In the genomic region with DNA sequence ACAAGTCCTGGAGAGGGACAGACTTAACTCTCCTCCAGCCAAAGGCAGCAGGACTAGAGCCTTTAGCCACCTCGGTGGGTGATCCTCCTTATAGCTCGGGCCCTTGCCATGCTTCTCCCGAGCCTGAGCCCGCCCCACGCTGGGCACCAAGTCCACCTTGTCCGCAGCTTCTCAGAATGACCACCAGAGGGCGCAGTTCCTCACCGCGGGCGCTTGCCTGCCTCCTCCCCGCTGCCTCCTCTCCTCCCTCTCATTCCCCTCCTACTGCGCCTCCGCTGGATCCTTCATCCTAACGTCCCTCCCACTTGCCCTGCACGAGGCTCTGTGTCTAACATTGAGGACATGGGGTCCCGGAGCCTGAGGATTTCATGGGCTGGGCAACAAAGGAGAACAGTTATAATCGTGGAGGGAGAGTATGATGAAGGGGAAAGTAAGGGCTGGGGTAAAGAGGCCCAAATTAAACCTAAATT, we compare ENCODE assay signal across 8 cellular contexts. TPM values are rescaled to one million over a fixed set of nuclear protein-coding genes. Genes with fewer than 3 reads are reported as not detected.
A peak's percentile ranks its signal among the peaks of the same experiment; 100 is the strongest.
DNase-seq lines count a peak whose midpoint lies in the region; ATAC-seq and TF ChIP-seq lines count a peak whose summit lies in the region.

No MANE protein-coding gene starts in this region.

- H3K27me3 ChIP-seq in liver (ENCODE audit: control insufficient read depth in 4 of 4, insufficient read depth in 4 of 4, low read length in 3 of 4): no peaks in the 10 kb centered on the region

- H3K27me3 Mint-ChIP-seq in activated CD4-positive, alpha-beta T cell treated with anti-CD3 and anti-CD28 coated beads for 36 hours: peaks cover 9% of the 10 kb centered on the region

- H3K4me3 Mint-ChIP-seq in activated CD4-positive, alpha-beta T cell treated with anti-CD3 and anti-CD28 coated beads for 36 hours: no peak overlapping the region

- peak; percentile 92 to 96 for TF ChIP-seq RAD21 in liver (IDR thresholded peaks at IDR 0.05)

- no peak overlapping the region for H3K27ac Mint-ChIP-seq in activated CD4-positive, alpha-beta T cell treated with anti-CD3 and anti-CD28 coated beads for 36 hours

- peaks cover 0 to 6% (median 3%) of the 10 kb centered on the region in 4 donors for H3K4me1 ChIP-seq in liver (ENCODE audit: control insufficient read depth in 4 of 4, insufficient read depth in 4 of 4, low read length in 3 of 4)

- DNase-seq in CMK (ENCODE audit: low read depth) (peak; percentile 77), HEK293T (ENCODE audit: extremely low spot score) (peak; percentile 90), NCI-H510A (lab: John Stamatoyannopoulos, UW) (peak; percentile 49), coronary artery (ENCODE audit: low spot score) (peak; percentile 81)
- peak; percentile 82 for DNase-seq in activated CD4-positive, alpha-beta T cell treated with anti-CD3 and anti-CD28 coated beads for 36 hours
- DNase-seq in stimulated activated CD4-positive, alpha-beta T cell treated with anti-CD3 and anti-CD28 coated beads, Interleukin-4, amount 100 ng/mL, for 48 hours (ENCODE audit: low read depth in 2 of 2): peak; percentile 57

- no peaks in the 10 kb centered on the region for H3K9me3 Mint-ChIP-seq in activated CD4-positive, alpha-beta T cell treated with anti-CD3 and anti-CD28 coated beads for 36 hours (ENCODE audit: low read depth)

- POLR2A ChIA-PET in HEK293T (lab: Yijun Ruan, JAX): interaction anchor here (0.6 kb wide), 2 partner anchors 123 to 144 kb away, joined by 3 read pairs; no protein-coding TSS in a partner anchor
- POLR2A ChIA-PET in activated CD4-positive, alpha-beta T cell treated with anti-CD3 and anti-CD28 coated beads for 36 hours (lab: Charles Lee): interaction anchor here (0.6 kb wide), 1 partner anchor 236 kb away, joined by 3 read pairs; no protein-coding TSS in a partner anchor

- WGBS in liver: 4% methylated on average over 17 of the region's 17 CpGs

- H3K4me3 ChIP-seq in coronary artery: peak overlapping the region; percentile 43
- no peak overlapping the region for H3K4me3 ChIP-seq in liver (ENCODE audit: low read depth in 1 of 3, low read length in 3 of 3)

- ATAC-seq in activated CD4-positive, alpha-beta T cell treated with anti-CD3 and anti-CD28 coated beads for 36 hours: peak; percentile 96
- ATAC-seq in GM21825 (IDR thresholded peaks at IDR 0.05; ENCODE audit: unreplicated experiment): no peak

- CTCF ChIA-PET in HEK293T (lab: Yijun Ruan, JAX): interaction anchor here (0.7 to 1.5 kb wide), 7 partner anchors 8 to 295 kb away, joined by 3 to 5 read pairs (median 4); no protein-coding TSS in a partner anchor
- CTCF ChIA-PET in activated CD4-positive, alpha-beta T cell treated with anti-CD3 and anti-CD28 coated beads for 36 hours (lab: Charles Lee): interaction anchor here (0.6 to 2.6 kb wide), 33 partner anchors 8 to 943 kb away, joined by 3 to 8 read pairs (median 3); partner anchors contain the start of gene MAP6

- intact Hi-C loops in activated CD4-positive, alpha-beta T cell treated with anti-CD3 and anti-CD28 coated beads for 36 hours (cut with DNase I, micrococcal nuclease): loop anchor here in 1 of 2 experiments (1.0 to 5.0 kb wide), 2 partner anchors 161 to 612 kb away; no protein-coding TSS in a partner anchor

- H3K9ac ChIP-seq in liver (ENCODE audit: low read depth in 1 of 2, low read length in 2 of 2): no peak overlapping the region

- TF ChIP-seq CTCF in coronary artery (IDR thresholded peaks at IDR 0.05): peak; percentile 93
- TF ChIP-seq CTCF in liver (IDR thresholded peaks at IDR 0.05; ENCODE audit: low read depth, low read length, missing input control): peak; percentile 91

- no peaks in the 10 kb centered on the region for H3K36me3 ChIP-seq in liver (ENCODE audit: control insufficient read depth in 4 of 4, insufficient read depth in 3 of 4, low read depth in 1 of 4, low read length in 3 of 4)

- H3K27ac ChIP-seq in coronary artery (no peak overlapping the region), liver (ENCODE audit: low read depth in 1 of 2, low read length in 2 of 2) (no peak overlapping the region)

- H3K36me3 Mint-ChIP-seq in activated CD4-positive, alpha-beta T cell treated with anti-CD3 and anti-CD28 coated beads for 36 hours (ENCODE audit: low read depth): no peaks in the 10 kb centered on the region

- H3K9me3 ChIP-seq in liver (ENCODE audit: control insufficient read depth in 4 of 4, low read length in 3 of 4): no peaks in the 10 kb centered on the region

- peaks cover 10% of the 10 kb centered on the region for H3K4me1 Mint-ChIP-seq in activated CD4-positive, alpha-beta T cell treated with anti-CD3 and anti-CD28 coated beads for 36 hours

TF ChIP-seq in HEK293T, 16 proteins besides CTCF, POLR2A, EP300 and RAD21:
- TF ChIP-seq NFRKB (IDR thresholded peaks at IDR 0.05): no peak
- TF ChIP-seq L3MBTL2 (conservative IDR thresholded peaks at IDR 0.05): peak; percentile 79
TF ChIP-seq in HEK293T: peak in this region for 1.

TF ChIP-seq in liver, 16 proteins besides CTCF, POLR2A, EP300 and RAD21:
- TF ChIP-seq ZBTB33 (IDR thresholded peaks at IDR 0.05) (no peak), FOXA1 (IDR thresholded peaks at IDR 0.05) (peak; percentile 14), HNF4G (IDR thresholded peaks at IDR 0.05) (peak; percentile 9), SP1 (IDR thresholded peaks at IDR 0.05) (no peak), YY1 (IDR thresholded peaks at IDR 0.05) (no peak), RXRA (IDR thresholded peaks at IDR 0.05) (peak in 1 of 2 donors; percentile 8), NR2F2 (IDR thresholded peaks at IDR 0.05) (no peak), HNF4A (conservative IDR thresholded peaks at IDR 0.05) (peak; percentile 31 to 48)
- TF ChIP-seq, protein P1, sequence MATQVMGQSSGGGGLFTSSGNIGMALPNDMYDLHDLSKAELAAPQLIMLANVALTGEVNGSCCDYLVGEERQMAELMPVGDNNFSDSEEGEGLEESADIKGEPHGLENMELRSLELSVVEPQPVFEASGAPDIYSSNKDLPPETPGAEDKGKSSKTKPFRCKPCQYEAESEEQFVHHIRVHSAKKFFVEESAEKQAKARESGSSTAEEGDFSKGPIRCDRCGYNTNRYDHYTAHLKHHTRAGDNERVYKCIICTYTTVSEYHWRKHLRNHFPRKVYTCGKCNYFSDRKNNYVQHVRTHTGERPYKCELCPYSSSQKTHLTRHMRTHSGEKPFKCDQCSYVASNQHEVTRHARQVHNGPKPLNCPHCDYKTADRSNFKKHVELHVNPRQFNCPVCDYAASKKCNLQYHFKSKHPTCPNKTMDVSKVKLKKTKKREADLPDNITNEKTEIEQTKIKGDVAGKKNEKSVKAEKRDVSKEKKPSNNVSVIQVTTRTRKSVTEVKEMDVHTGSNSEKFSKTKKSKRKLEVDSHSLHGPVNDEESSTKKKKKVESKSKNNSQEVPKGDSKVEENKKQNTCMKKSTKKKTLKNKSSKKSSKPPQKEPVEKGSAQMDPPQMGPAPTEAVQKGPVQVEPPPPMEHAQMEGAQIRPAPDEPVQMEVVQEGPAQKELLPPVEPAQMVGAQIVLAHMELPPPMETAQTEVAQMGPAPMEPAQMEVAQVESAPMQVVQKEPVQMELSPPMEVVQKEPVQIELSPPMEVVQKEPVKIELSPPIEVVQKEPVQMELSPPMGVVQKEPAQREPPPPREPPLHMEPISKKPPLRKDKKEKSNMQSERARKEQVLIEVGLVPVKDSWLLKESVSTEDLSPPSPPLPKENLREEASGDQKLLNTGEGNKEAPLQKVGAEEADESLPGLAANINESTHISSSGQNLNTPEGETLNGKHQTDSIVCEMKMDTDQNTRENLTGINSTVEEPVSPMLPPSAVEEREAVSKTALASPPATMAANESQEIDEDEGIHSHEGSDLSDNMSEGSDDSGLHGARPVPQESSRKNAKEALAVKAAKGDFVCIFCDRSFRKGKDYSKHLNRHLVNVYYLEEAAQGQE (IDR thresholded peaks at IDR 0.05): no peak

RNA-seq across cellular contexts. Expression of gene MOGAT2, which starts 11.3 kb away (rescaled TPM):
- not detected for total RNA-seq in activated CD4-positive, alpha-beta T cell treated with anti-CD3 and anti-CD28 coated beads for 36 hours
- 10 to 100 TPM in 1 of 2 donors, 1 to 10 TPM in 1; 1.0 to 92.4 TPM for total RNA-seq in liver
- polyA plus RNA-seq in liver: 10 to 100 TPM; 24.3 to 50.9 TPM

RNA-seq across cellular contexts. Expression of gene MAP6, which starts 37.5 kb away (rescaled TPM):
- under 1 TPM in 1 of 2 experiments, not detected in 1; 0.05 TPM for total RNA-seq in activated CD4-positive, alpha-beta T cell treated with anti-CD3 and anti-CD28 coated beads for 36 hours
- total RNA-seq in liver: under 1 TPM; 0.23 to 0.25 TPM
- under 1 TPM; 0.22 to 0.36 TPM for polyA plus RNA-seq in liver
